In the genomic region with DNA sequence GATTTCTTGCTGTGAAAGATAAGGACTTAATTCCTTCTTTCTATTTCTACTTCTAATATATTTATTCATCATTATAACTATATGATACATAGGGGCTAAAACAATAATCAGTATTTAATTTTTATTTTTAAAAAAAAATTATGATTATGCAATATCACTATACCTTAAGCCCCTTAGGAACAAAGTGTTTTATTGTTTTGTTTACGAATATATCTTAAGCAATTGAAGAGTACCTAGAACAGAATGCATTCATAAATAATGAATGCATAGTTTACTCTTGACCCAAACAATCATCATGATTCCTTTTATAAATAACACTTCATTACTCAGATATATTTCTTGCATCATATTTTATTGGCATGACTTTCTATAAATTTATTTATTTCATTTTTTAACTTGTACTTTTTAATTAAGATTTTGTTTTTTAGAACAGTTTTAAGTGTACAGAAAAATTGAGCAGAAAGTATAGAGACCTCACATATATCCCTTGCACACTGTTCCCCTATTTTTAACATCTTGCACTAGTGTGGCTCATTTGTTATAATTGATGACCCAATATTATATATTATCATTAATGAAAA, we compare ENCODE assay signal across 6 cellular contexts.
"Had no signal": no experiment of that assay in that cellular context is flagged by ENCODE, and none has a peak within 500 bp of the region (broad histone marks: within the 10 kb centered on the region; RNA-seq: fewer than 3 reads in every experiment).

No MANE protein-coding gene starts in this region.

- H3K4me3 ChIP-seq: GM23248, HAP-1 had no signal

- FAIRE-seq: HTR-8/SVneo had no signal

- DNase-seq: GM23248, GOT3, H7, KG1 had no signal

- H3K27ac ChIP-seq: GM23248 had no signal
